In the genomic region with DNA sequence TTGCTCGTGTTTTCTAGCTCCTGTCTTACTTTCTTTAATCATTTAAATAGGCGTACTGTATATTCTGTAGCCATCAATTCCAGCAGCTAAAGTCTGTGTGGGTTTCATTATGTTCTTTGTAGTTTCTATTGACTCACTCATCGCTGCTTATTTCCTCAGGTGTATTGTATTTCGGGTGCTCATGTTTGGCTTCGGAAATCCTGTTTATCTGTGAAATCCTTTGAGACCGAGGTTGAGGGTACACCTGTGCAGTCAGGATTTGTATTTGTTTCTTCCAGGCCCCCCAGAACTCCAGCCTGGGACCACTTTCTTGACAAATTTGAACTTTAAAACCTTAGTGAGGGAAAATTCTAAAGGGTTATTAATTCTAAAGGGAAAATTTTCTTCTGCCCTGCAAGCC, we compare ENCODE assay signal across 1 cellular context.
TF ChIP-seq lines count a peak whose summit lies in the region.

No MANE protein-coding gene starts in this region.

TF ChIP-seq in HepG2, 621 proteins besides CTCF, POLR2A, EP300 and RAD21:
- TF ChIP-seq ZNF253 (CRISPR knock-in tag; IDR thresholded peaks at IDR 0.05; ENCODE audit: borderline replicate concordance) (no peak), TCF7 (IDR thresholded peaks at IDR 0.05; ENCODE audit: low read depth) (0 out of 2 replicates have a peak, but pooled peaks have one; percentile 12), SOX13 (IDR thresholded peaks at IDR 0.05) (no peak), SOX13 (CRISPR knock-in tag; conservative IDR thresholded peaks at IDR 0.05 in 1 of 2, IDR thresholded peaks at IDR 0.05 in 1 of 2) (peak in 1 of 2 experiments; percentile 54; a peak in 2 of 4 replicates), SOX6 (IDR thresholded peaks at IDR 0.05) (no peak), SOX6 (CRISPR knock-in tag; IDR thresholded peaks at IDR 0.05) (0 out of 2 replicates have a peak, but pooled peaks have one; percentile 36), ZBTB7B (CRISPR knock-in tag; IDR thresholded peaks at IDR 0.05) (0 out of 2 replicates have a peak, but pooled peaks have one; percentile 49), FOXP1 (IDR thresholded peaks at IDR 0.05) (no peak), FOXP1 (CRISPR knock-in tag; IDR thresholded peaks at IDR 0.05) (0 out of 2 replicates have a peak, but pooled peaks have one; percentile 11), SAP130 (CRISPR knock-in tag; IDR thresholded peaks at IDR 0.05; ENCODE audit: low read depth) (0 out of 2 replicates have a peak, but pooled peaks have one; percentile 8), ZFX (CRISPR knock-in tag; IDR thresholded peaks at IDR 0.05; ENCODE audit: low read depth) (no peak), NR3C1 (CRISPR knock-in tag; IDR thresholded peaks at IDR 0.05) (no peak), THAP11 (CRISPR knock-in tag; IDR thresholded peaks at IDR 0.05) (peak; percentile 37), SOX5 (CRISPR knock-in tag; IDR thresholded peaks at IDR 0.05; ENCODE audit: borderline replicate concordance) (0 out of 2 replicates have a peak, but pooled peaks have one; percentile 24)
